10 cellular contexts compared by ENCODE assay signal in the genomic region with DNA sequence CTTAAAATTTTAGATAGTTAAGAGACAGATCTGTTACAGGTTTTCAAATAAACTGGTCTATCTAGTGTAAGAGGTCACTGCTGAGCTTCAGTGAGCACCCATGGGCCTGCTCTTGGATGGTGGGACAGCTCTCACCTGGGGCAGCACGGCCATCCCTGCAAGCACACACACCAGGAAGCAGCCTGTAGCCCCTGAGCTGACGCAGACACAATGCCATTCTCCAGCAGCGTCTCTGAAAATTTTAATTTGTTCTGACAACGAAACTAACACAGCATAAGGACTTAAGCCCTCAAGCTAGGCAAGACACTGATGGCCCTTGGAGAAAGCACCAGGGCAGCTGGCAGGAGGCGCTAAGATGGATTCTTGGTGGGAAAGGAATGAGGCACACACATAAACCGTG. TPM values are rescaled to one million over a fixed set of nuclear protein-coding genes. Genes with fewer than 3 reads are reported as not detected.
DNase-seq lines count a peak whose midpoint lies in the region; ATAC-seq, FAIRE-seq and TF ChIP-seq lines count a peak whose summit lies in the region.
"Had no signal": no experiment of that assay in that cellular context is flagged by ENCODE, and none has a peak within 500 bp of the region (broad histone marks: within the 10 kb centered on the region; RNA-seq: fewer than 3 reads in every experiment).

No MANE protein-coding gene starts in this region.

- intact Hi-C loops in CD14-positive monocyte (cut with micrococcal nuclease) = loop anchor here in 1 of 2 donors (5.0 kb wide), 1 partner anchor 140 kb away; the partner anchor contains the start of gene SMARCD2

- H3K27ac Mint-ChIP-seq in CD14-positive monocyte (peak overlapping the region; percentile 97 to 99 (median 98)), nephron (peak overlapping the region; percentile 13 to 59 (median 43))
- H3K27ac Mint-ChIP-seq in activated naive CD4-positive, alpha-beta T cell treated with anti-CD3 and anti-CD28 coated beads, Interleukin-2, amount 50 U/mL, for 72 hours = peak overlapping the region; percentile 94 to 97

- H3K4me1 Mint-ChIP-seq in CD14-positive monocyte (peaks cover 49% of the 10 kb centered on the region), nephron (peaks cover 17% of the 10 kb centered on the region)

- H3K36me3 Mint-ChIP-seq in CD14-positive monocyte (peaks cover 33 to 45% of the 10 kb centered on the region in 2 donors), nephron (ENCODE audit: low read depth) (peaks cover 22% of the 10 kb centered on the region)
- peaks cover 19 to 29% of the 10 kb centered on the region in 2 donors for H3K36me3 Mint-ChIP-seq in activated naive CD4-positive, alpha-beta T cell treated with anti-CD3 and anti-CD28 coated beads, Interleukin-2, amount 50 U/mL, for 72 hours

- TF ChIP-seq CTCF in CD14-positive monocyte (IDR thresholded peaks at IDR 0.05) (no peak), nephron (IDR thresholded peaks at IDR 0.05; ENCODE audit: unreplicated experiment in 3 of 3) (no peak)

- H3K27me3 Mint-ChIP-seq in CD14-positive monocyte (ENCODE audit: low read depth in 3 of 3) (no peaks in the 10 kb centered on the region), nephron (ENCODE audit: low read depth) (peaks cover 3% of the 10 kb centered on the region)

- DNase-seq in CD14-positive monocyte (ENCODE audit: low spot score) (no peak), GM12891 (ENCODE audit: insufficient read length, low spot score) (no peak), activated gamma-delta T cell treated with Interleukin-2 at 50 U/mL for 16 hours (no peak), SHP77 treated with DMSO at 0.1 percent for 48 hours (lab: John Stamatoyannopoulos, UW) (no peak), COR-L47 (lab: John Stamatoyannopoulos, UW) (no peak)
- DNase-seq in activated naive CD4-positive, alpha-beta T cell treated with anti-CD3 and anti-CD28 coated beads, Interleukin-2, amount 50 U/mL, for 72 hours (ENCODE audit: low spot score in 2 of 2) = peak in 1 of 2 donors; percentile 55
- DNase-seq: NCI-H2029 had no signal

- no peak for TF ChIP-seq POLR2A in GM12891 (IDR thresholded peaks at IDR 0.05; ENCODE audit: low read depth, low read length)

- H3K4me3 Mint-ChIP-seq in CD14-positive monocyte (peak overlapping the region; percentile 86 to 97), nephron (peak overlapping the region; percentile 57 to 66 (median 59))

- H3K9me3 Mint-ChIP-seq in CD14-positive monocyte (peaks cover 0 to 2% (median 0%) of the 10 kb centered on the region in 7 donors), nephron (no peaks in the 10 kb centered on the region)
- no peaks in the 10 kb centered on the region for H3K9me3 Mint-ChIP-seq in activated naive CD4-positive, alpha-beta T cell treated with anti-CD3 and anti-CD28 coated beads, Interleukin-2, amount 50 U/mL, for 72 hours

- ATAC-seq in activated naive CD4-positive, alpha-beta T cell treated with anti-CD3 and anti-CD28 coated beads, Interleukin-2, amount 50 U/mL, for 72 hours = no peak
- no peak for ATAC-seq in HG03565 (IDR thresholded peaks at IDR 0.05; ENCODE audit: unreplicated experiment)
- ATAC-seq: Panc1 had no signal

- FAIRE-seq in GM12891 (lab: Jason Lieb, UNC) = peak; percentile 41

TF ChIP-seq in GM12891, 5 proteins besides CTCF, POLR2A, EP300 and RAD21:
- TF ChIP-seq SPI1 (IDR thresholded peaks at IDR 0.05; ENCODE audit: low read depth, low read length) (no peak), PAX5 (IDR thresholded peaks at IDR 0.05; ENCODE audit: insufficient read depth, low read length, severe bottlenecking) (no peak), POU2F2 (IDR thresholded peaks at IDR 0.05; ENCODE audit: low read depth, low read length) (no peak), POLR2AphosphoS5 (IDR thresholded peaks at IDR 0.05; ENCODE audit: low read depth, low read length) (no peak), TAF1 (IDR thresholded peaks at IDR 0.05; ENCODE audit: low read depth, low read length) (no peak)

RNA-seq across cellular contexts. Expression of gene LIMD2, which starts 2.7 kb away (rescaled TPM):
- polyA plus RNA-seq in CD14-positive monocyte = 100 to 1,000 TPM; 315 to 334 TPM
- polyA plus RNA-seq in GM12891 (2012; ENCODE audit: low read depth, missing spikeins) = 184 TPM
- total RNA-seq in activated naive CD4-positive, alpha-beta T cell treated with anti-CD3 and anti-CD28 coated beads, Interleukin-2, amount 50 U/mL, for 72 hours = 100 to 1,000 TPM in 1 of 2 donors, 10 to 100 TPM in 1; 76.7 to 166 TPM

RNA-seq across cellular contexts. Expression of gene STRADA, which starts 39.0 kb away (rescaled TPM):
- polyA plus RNA-seq in CD14-positive monocyte = 10 to 100 TPM; 12.5 to 19.8 TPM
- polyA plus RNA-seq in GM12891 (2012; ENCODE audit: low read depth, missing spikeins) = 39.0 TPM
- 100 to 1,000 TPM in 1 of 2 donors, 10 to 100 TPM in 1; 68.3 to 112 TPM for total RNA-seq in activated naive CD4-positive, alpha-beta T cell treated with anti-CD3 and anti-CD28 coated beads, Interleukin-2, amount 50 U/mL, for 72 hours

Comparison
In these comparisons a context has a peak if more than half of its experiments do, and no peak if none do; other contexts are left out.
1. H3K27ac Mint-ChIP-seq: peak in every context shown above with its lines; median percentile 98 in CD14-positive monocyte; 96 in activated naive CD4-positive, alpha-beta T cell treated with anti-CD3 and anti-CD28 coated beads, Interleukin-2, amount 50 U/mL, for 72 hours; 43 in nephron.